Comparison of ENCODE assay signal across 9 cellular contexts in genomic region chr3:16064660-16065414, GRCh38.
DNase-seq lines count a peak whose midpoint lies in the region; ATAC-seq and TF ChIP-seq lines count a peak whose summit lies in the region.
"Had no signal": no experiment of that assay in that cellular context is flagged by ENCODE, and none has a peak within 500 bp of the region (broad histone marks: within the 10 kb centered on the region; RNA-seq: fewer than 3 reads in every experiment).

No MANE protein-coding gene starts in this region.

- no peak for TF ChIP-seq CTCF in AG09309 (IDR thresholded peaks at IDR 0.05; ENCODE audit: control insufficient read depth, insufficient read depth, low read depth, low read length, missing control alignments)

- ATAC-seq in HG03342 (IDR thresholded peaks at IDR 0.05; ENCODE audit: unreplicated experiment) (no peak), HG03469 (IDR thresholded peaks at IDR 0.05; ENCODE audit: unreplicated experiment) (no peak)

- H3K9me3 ChIP-seq in esophagus (ENCODE audit: control insufficient read depth in 2 of 2, insufficient read depth in 1 of 2, low read depth in 1 of 2, low read length in 1 of 2) (no peaks in the 10 kb centered on the region), Karpas-422 (ENCODE audit: low read length) (no peaks in the 10 kb centered on the region)

- H4K20me1 ChIP-seq in Karpas-422 (ENCODE audit: insufficient read depth, low read depth, low read length) = no peaks in the 10 kb centered on the region

- WGBS in esophagus, 2 donors = 73 to 75% methylated on average over 3 of the region's 3 CpGs

- no peaks in the 10 kb centered on the region for H3K79me2 ChIP-seq in Karpas-422 (ENCODE audit: low read length)

- no peak overlapping the region for H3K4me3 ChIP-seq in AG09309 (ENCODE audit: control insufficient read depth, low read depth, low read length)
- no peak overlapping the region for H3K4me3 ChIP-seq in esophagus (ENCODE audit: low read depth in 1 of 2, low read length in 2 of 2)
- H3K4me3 ChIP-seq in Karpas-422 (ENCODE audit: low read length) = no peak overlapping the region
- H3K4me3 ChIP-seq in H7 (ENCODE audit: insufficient read depth, low read depth, low read length) = no peak overlapping the region

- H3K36me3 ChIP-seq in esophagus (ENCODE audit: control insufficient read depth in 2 of 2, insufficient read depth in 2 of 2, low read length in 1 of 2) (no peaks in the 10 kb centered on the region), Karpas-422 (ENCODE audit: insufficient read depth, low read length) (no peaks in the 10 kb centered on the region), H7 (replicated peaks; ENCODE audit: control insufficient read depth, insufficient read depth, low read length) (no peaks in the 10 kb centered on the region)

- H3K27me3 ChIP-seq in esophagus (ENCODE audit: control insufficient read depth in 1 of 2, insufficient read depth in 2 of 2, low read length in 2 of 2) = no peaks in the 10 kb centered on the region
- H3K27me3 ChIP-seq in Karpas-422 (ENCODE audit: low read length) = no peaks in the 10 kb centered on the region
- H3K27me3 ChIP-seq in H7 (ENCODE audit: control insufficient read depth, insufficient read depth, low read length) = no peaks in the 10 kb centered on the region

- no peaks in the 10 kb centered on the region for H3K9me2 ChIP-seq in Karpas-422 (replicated peaks; ENCODE audit: insufficient read depth, low read length)

- no peak overlapping the region for H3K4me2 ChIP-seq in Karpas-422 (ENCODE audit: low read depth, low read length, poor library complexity, severe bottlenecking)

- H3K9ac ChIP-seq in Karpas-422 (ENCODE audit: low read length) = no peak overlapping the region

- H2AFZ ChIP-seq in Karpas-422 (ENCODE audit: low read length) = no peak overlapping the region

- no peaks in the 10 kb centered on the region for H3K4me1 ChIP-seq in esophagus (ENCODE audit: control insufficient read depth in 2 of 2, insufficient read depth in 2 of 2, low read length in 1 of 2)
- no peaks in the 10 kb centered on the region for H3K4me1 ChIP-seq in Karpas-422 (ENCODE audit: low read length)

- DNase-seq in AG09309 (ENCODE audit: low read depth) (peak; percentile 83), NCI-H226 (peak; percentile 92), nucleus accumbens (lab: John Stamatoyannopoulos, UW) (peak in 52 of 56 donors; percentile 17 to 88 (median 66)), Karpas-422 (no peak), H7 (no peak)
- DNase-seq: naive B cell had no signal

- peak overlapping the region; percentile 14 to 70 for H3K27ac ChIP-seq in esophagus (ENCODE audit: low read depth in 2 of 2, low read length in 1 of 2)
- no peak overlapping the region for H3K27ac ChIP-seq in Karpas-422 (ENCODE audit: low read length)

Comparison
In these comparisons a context has a peak if more than half of its experiments do, and no peak if none do; other contexts are left out.
1. DNase-seq: peak in AG09309 (single experiment), NCI-H226 (single experiment) and nucleus accumbens (52 of 56); none in Karpas-422 (single experiment) and H7 (single experiment).